19 cellular contexts compared by ENCODE assay signal in genomic region chr4:113744667-113745241, GRCh38. TPM values are rescaled to one million over a fixed set of nuclear protein-coding genes. Genes with fewer than 3 reads are reported as not detected.
A peak's percentile ranks its signal among the peaks of the same experiment; 100 is the strongest.
DNase-seq lines count a peak whose midpoint lies in the region; ATAC-seq, FAIRE-seq and TF ChIP-seq lines count a peak whose summit lies in the region.
"Had no signal": no experiment of that assay in that cellular context is flagged by ENCODE, and none has a peak within 500 bp of the region (broad histone marks: within the 10 kb centered on the region; RNA-seq: fewer than 3 reads in every experiment).

No MANE protein-coding gene starts in this region.

- H3K4me2 ChIP-seq in GM12878 (ENCODE audit: control insufficient read depth, insufficient read depth), result no peak overlapping the region
- H3K4me2 ChIP-seq: BLaER1 treated with 17β-estradiol and CSF1 and Interleukin-3, amounts not matched to agents 10 nM and 100 nM had no signal

- TF ChIP-seq POLR2A in GM12878 (IDR thresholded peaks at IDR 0.05; ENCODE audit: low read depth, low read length) (no peak), gastrocnemius medialis (IDR thresholded peaks at IDR 0.05) (no peak)

- H3K4me3 Mint-ChIP-seq in activated naive CD4-positive, alpha-beta T cell treated with anti-CD3 and anti-CD28 coated beads for 36 hours, result no peak overlapping the region
- no peak overlapping the region for H3K4me3 Mint-ChIP-seq in activated naive CD4-positive, alpha-beta T cell treated with anti-CD3 and anti-CD28 coated beads, Interleukin-2, amount 10 ng/mL, durations not matched to agents 7 days and 5 days
- H3K4me3 Mint-ChIP-seq: CD8-positive, alpha-beta T cell had no signal

- no peak overlapping the region for H3K27ac Mint-ChIP-seq in activated naive CD4-positive, alpha-beta T cell treated with anti-CD3 and anti-CD28 coated beads for 36 hours
- no peak overlapping the region for H3K27ac Mint-ChIP-seq in activated naive CD4-positive, alpha-beta T cell treated with anti-CD3 and anti-CD28 coated beads, Interleukin-2, amount 10 ng/mL, durations not matched to agents 7 days and 5 days
- H3K27ac Mint-ChIP-seq: CD8-positive, alpha-beta T cell had no signal

- H3K27me3 ChIP-seq in GM12878 (replicated peaks in 1 of 2; ENCODE audit: control insufficient read depth in 2 of 2, insufficient read depth in 2 of 2, low read length in 1 of 2) (no peaks in the 10 kb centered on the region), gastrocnemius medialis (no peaks in the 10 kb centered on the region)
- H3K27me3 ChIP-seq: BLaER1 treated with 17β-estradiol and CSF1 and Interleukin-3, amounts not matched to agents 10 nM and 100 nM had no signal

- peaks cover 2% of the 10 kb centered on the region; the same call in 2 of the 3 replicates for H3K9me3 ChIP-seq in GM12878 (replicated peaks; ENCODE audit: control insufficient read depth, insufficient read depth, low read length)
- H3K9me3 ChIP-seq in gastrocnemius medialis, result no peaks in the 10 kb centered on the region
- H3K9me3 ChIP-seq: BLaER1 treated with 17β-estradiol and CSF1 and Interleukin-3, amounts not matched to agents 10 nM and 100 nM had no signal

- intact Hi-C loops in activated naive CD4-positive, alpha-beta T cell treated with anti-CD3 and anti-CD28 coated beads for 36 hours (cut with micrococcal nuclease), result loop anchor here (1.0 to 5.0 kb wide), 3 partner anchors 11 to 107 kb away; no protein-coding TSS in a partner anchor
- intact Hi-C loops in GM12878 (cut with micrococcal nuclease; ENCODE audit: unreplicated experiment) (no loop called here), gastrocnemius medialis (cut with DNase I; ENCODE audit: low total_unique reads) (no loop called here)

- DNase-seq in activated naive CD4-positive, alpha-beta T cell treated with anti-CD3 and anti-CD28 coated beads for 36 hours, result peak; percentile 25
- DNase-seq in activated naive CD4-positive, alpha-beta T cell treated with anti-CD3 and anti-CD28 coated beads, Interleukin-2, amount 10 ng/mL, durations not matched to agents 7 days and 5 days, result no peak
- DNase-seq in GM19239 (ENCODE audit: insufficient read length, low spot score) (no peak), GM12878 (ENCODE audit: low read depth, low spot score) (no peak), gastrocnemius medialis (no peak), urothelium cell line (ENCODE audit: low spot score) (no peak), NCI-H748 treated with DMSO at 0.1 percent for 48 hours (lab: John Stamatoyannopoulos, UW) (no peak), RCC 7860 (ENCODE audit: low spot score) (no peak)
- DNase-seq: CD8-positive, alpha-beta T cell; DMS53; EL; NCI-H1092 treated with DMSO at 0.1 percent for 48 hours; NCI-H146; NCI-H2029 treated with DMSO at 0.1 percent for 48 hours; NCI-H2171; NCI-H526 treated with DMSO at 0.1 percent for 48 hours; Right ventricle myocardium superior had no signal

- in situ Hi-C loops in GM12878 (cut with MboI) (no loop called here), gastrocnemius medialis (cut with MboI; ENCODE audit: low sequenced_read_pairs in 4 of 4) (no loop called here)

- WGBS in GM12878 (ENCODE audit: insufficient coverage, insufficient replicate concordance, low lambda C conversion rate, missing lambda C conversion rate), result 83% methylated on average over 4 of the region's 4 CpGs

- H3K4me1 ChIP-seq in GM12878 (ENCODE audit: control insufficient read depth, insufficient read depth, low read length) (no peaks in the 10 kb centered on the region), gastrocnemius medialis (peaks cover 30 to 57% of the 10 kb centered on the region in 2 donors)

- no peak for TF ChIP-seq RAD21 in GM12878 (IDR thresholded peaks at IDR 0.05; ENCODE audit: insufficient read depth, low read depth, low read length)

- no peak for TF ChIP-seq EP300 in GM12878 (IDR thresholded peaks at IDR 0.05; ENCODE audit: borderline replicate concordance in 1 of 2, control insufficient read depth in 1 of 2, low read depth in 2 of 2, low read length in 2 of 2)

- H2AFZ ChIP-seq in GM12878 (ENCODE audit: control insufficient read depth, low read depth, low read length), result no peak overlapping the region

- RAD21 ChIA-PET in GM12878 (lab: Charles Lee; ENCODE audit: unreplicated experiment), result interaction anchor here (1.1 kb wide), 1 partner anchor 11 kb away, joined by 3 read pairs; no protein-coding TSS in a partner anchor

- H3K79me2 ChIP-seq in GM12878 (ENCODE audit: control insufficient read depth, insufficient read depth, low read length), result peaks cover 4% of the 10 kb centered on the region

- H3K27ac ChIP-seq in GM12878 (ENCODE audit: control insufficient read depth, insufficient read depth) (no peak overlapping the region), gastrocnemius medialis (peak overlapping the region in 3 of 4 donors; percentile 18 to 41 (median 19))
- H3K27ac ChIP-seq: BLaER1 treated with 17β-estradiol and CSF1 and Interleukin-3, amounts not matched to agents 10 nM and 100 nM had no signal

- SMC1A ChIA-PET in GM12878 (lab: Charles Lee; ENCODE audit: uncharacterized antibody, unreplicated experiment), result interaction anchor here (1.0 to 1.3 kb wide), 2 partner anchors 17 to 107 kb away, joined by 3 to 4 read pairs; no protein-coding TSS in a partner anchor

- TF ChIP-seq CTCF in GM12878 (IDR thresholded peaks at IDR 0.05 in 2 of 3, conservative IDR thresholded peaks at IDR 0.05 in 1 of 3; ENCODE audit: control insufficient read depth in 2 of 3, extremely low read depth in 1 of 3, insufficient read depth in 1 of 3, low read depth in 3 of 3, low read length in 3 of 3), result no peak
- no peak for TF ChIP-seq CTCF in gastrocnemius medialis (IDR thresholded peaks at IDR 0.05 in 4 of 5, conservative IDR thresholded peaks at IDR 0.05 in 1 of 5)

- H3K4me1 Mint-ChIP-seq in activated naive CD4-positive, alpha-beta T cell treated with anti-CD3 and anti-CD28 coated beads for 36 hours (ENCODE audit: low read depth), result peaks cover 29% of the 10 kb centered on the region
- peaks cover 10% of the 10 kb centered on the region for H3K4me1 Mint-ChIP-seq in activated naive CD4-positive, alpha-beta T cell treated with anti-CD3 and anti-CD28 coated beads, Interleukin-2, amount 10 ng/mL, durations not matched to agents 7 days and 5 days

- H3K9me3 Mint-ChIP-seq in activated naive CD4-positive, alpha-beta T cell treated with anti-CD3 and anti-CD28 coated beads for 36 hours, result no peaks in the 10 kb centered on the region
- H3K9me3 Mint-ChIP-seq in activated naive CD4-positive, alpha-beta T cell treated with anti-CD3 and anti-CD28 coated beads, Interleukin-2, amount 10 ng/mL, durations not matched to agents 7 days and 5 days, result no peaks in the 10 kb centered on the region
- H3K9me3 Mint-ChIP-seq: CD8-positive, alpha-beta T cell had no signal

- H3K36me3 ChIP-seq in GM12878 (ENCODE audit: control insufficient read depth in 2 of 2, insufficient read depth in 2 of 2, low read length in 1 of 2) (peaks cover 2 to 8% of the 10 kb centered on the region in 2 experiments; a peak in 1 of 4 replicates), gastrocnemius medialis (no peaks in the 10 kb centered on the region)

- no TSS peak for BruUV-seq in GM12878 (replicated peaks; lab: Mats Ljungman, UMichigan)

- CTCF ChIA-PET in activated naive CD4-positive, alpha-beta T cell treated with anti-CD3 and anti-CD28 coated beads for 36 hours (lab: Charles Lee), result interaction anchor here (0.6 kb wide), 1 partner anchor 157 kb away, joined by 3 read pairs; no protein-coding TSS in a partner anchor
- CTCF ChIA-PET in activated naive CD4-positive, alpha-beta T cell treated with anti-CD3 and anti-CD28 coated beads, Interleukin-2, amount 10 ng/mL, durations not matched to agents 7 days and 5 days (lab: Charles Lee), result no interaction called here
- CTCF ChIA-PET in GM12878 (lab: Yijun Ruan, JAX), result interaction anchor here (1.0 to 2.2 kb wide), 3 partner anchors 11 to 108 kb away, joined by 3 to 6 read pairs (median 4); no protein-coding TSS in a partner anchor

- H3K4me3 ChIP-seq in GM12878, result no peak overlapping the region
- H3K4me3 ChIP-seq in gastrocnemius medialis, result no peak overlapping the region
- H3K4me3 ChIP-seq: BLaER1 treated with 17β-estradiol and CSF1 and Interleukin-3, amounts not matched to agents 10 nM and 100 nM had no signal

- no peaks in the 10 kb centered on the region for H3K27me3 Mint-ChIP-seq in activated naive CD4-positive, alpha-beta T cell treated with anti-CD3 and anti-CD28 coated beads for 36 hours (ENCODE audit: low read depth)
- H3K27me3 Mint-ChIP-seq in activated naive CD4-positive, alpha-beta T cell treated with anti-CD3 and anti-CD28 coated beads, Interleukin-2, amount 10 ng/mL, durations not matched to agents 7 days and 5 days, result no peaks in the 10 kb centered on the region

- POLR2A ChIA-PET in GM12878 (lab: Charles Lee), result no interaction called here

- no peak overlapping the region for H3K9ac ChIP-seq in GM12878 (ENCODE audit: control insufficient read depth, insufficient read depth, low read length)
- H3K9ac ChIP-seq: BLaER1 treated with 17β-estradiol and CSF1 and Interleukin-3, amounts not matched to agents 10 nM and 100 nM had no signal

- peaks cover 30% of the 10 kb centered on the region for H3K36me3 Mint-ChIP-seq in activated naive CD4-positive, alpha-beta T cell treated with anti-CD3 and anti-CD28 coated beads for 36 hours (ENCODE audit: low read depth)
- peaks cover 31% of the 10 kb centered on the region for H3K36me3 Mint-ChIP-seq in activated naive CD4-positive, alpha-beta T cell treated with anti-CD3 and anti-CD28 coated beads, Interleukin-2, amount 10 ng/mL, durations not matched to agents 7 days and 5 days

- FAIRE-seq in GM19239 (lab: Jason Lieb, UNC) (peak; percentile 53), GM12878 (lab: Jason Lieb, UNC) (no peak), urothelium cell line (lab: Jason Lieb, UNC) (no peak), RCC 7860 (lab: Jason Lieb, UNC) (no peak)
- FAIRE-seq: H1 had no signal

- H4K20me1 ChIP-seq in GM12878 (ENCODE audit: control insufficient read depth, insufficient read depth), result no peaks in the 10 kb centered on the region

- ATAC-seq in GM12878, result peak; percentile 28; the same call in 2 of the 3 replicates
- no peak for ATAC-seq in gastrocnemius medialis
- ATAC-seq: CD8-positive, alpha-beta T cell had no signal

RNA-seq across cellular contexts. Expression of gene CAMK2D, which starts 16.8 kb away (rescaled TPM):
- total RNA-seq in activated naive CD4-positive, alpha-beta T cell treated with anti-CD3 and anti-CD28 coated beads for 36 hours, result 10 to 100 TPM; 75.7 to 78.3 TPM
- total RNA-seq in GM12878 (2013; cell fraction: nucleolus; rRNA removed), result 201 and 205 TPM in 2 replicates
- total RNA-seq in GM12878 (2014; rRNA removed) (13.4 and 15.3 TPM in 2 replicates), GM12878 (2014; rRNA removed; fragmentation: Illumina TruSeq; extraction: Trizol) (18.1 and 19.4 TPM in 2 replicates), GM12878 (2021) (15.7 and 17.9 TPM in 2 replicates), gastrocnemius medialis (100 to 1,000 TPM in 3 of 4 donors, 10 to 100 TPM in 1; 73.2 to 149 (median 119) TPM)
- polyA plus RNA-seq in GM12878 (2011; ENCODE audit: low read depth), result 11.9 TPM
- polyA plus RNA-seq in GM12878 (2011; rRNA removed) (88.5 and 121 TPM in 2 replicates), GM12878 (2014; fragmentation: Illumina TruSeq; extraction: Trizol) (15.2 and 17.5 TPM in 2 replicates), GM12878 (2014; fragmentation: Nextera tagmentation; extraction: Ambion mirVana) (10 to 100 TPM in 1 of 2 experiments, 1 to 10 TPM in 1; 6.9 to 10.2 TPM), GM12878 (2014; rRNA removed) (7.5 and 10.4 TPM in 2 replicates), GM12878 (2016; fragmentation: Nextera tagmentation; extraction: Ambion mirVana) (10 to 100 TPM; 10.8 to 12.3 TPM)
- 35.3 and 42.7 TPM in 2 replicates for polyA plus RNA-seq in GM12878 (2011; cell fraction: cytosol; rRNA removed)
- 83.0 and 83.1 TPM in 2 replicates for polyA plus RNA-seq in GM12878 (2011; cell fraction: nucleus; rRNA removed)
- 13.3 and 21.3 TPM in 2 replicates for polyA plus RNA-seq in GM12878 (2012)
- 125 and 156 TPM in 2 replicates for polyA minus RNA-seq in GM12878 (2011; rRNA and poly(A)+ RNA removed)
- 50.9 and 53.1 TPM in 2 replicates for polyA minus RNA-seq in GM12878 (2011; cell fraction: cytosol; rRNA and poly(A)+ RNA removed)
- 254 and 438 TPM in 2 replicates for polyA minus RNA-seq in GM12878 (2011; cell fraction: nucleus; rRNA and poly(A)+ RNA removed)
